Comparison of ENCODE assay signal across 22 cellular contexts in the genomic region with DNA sequence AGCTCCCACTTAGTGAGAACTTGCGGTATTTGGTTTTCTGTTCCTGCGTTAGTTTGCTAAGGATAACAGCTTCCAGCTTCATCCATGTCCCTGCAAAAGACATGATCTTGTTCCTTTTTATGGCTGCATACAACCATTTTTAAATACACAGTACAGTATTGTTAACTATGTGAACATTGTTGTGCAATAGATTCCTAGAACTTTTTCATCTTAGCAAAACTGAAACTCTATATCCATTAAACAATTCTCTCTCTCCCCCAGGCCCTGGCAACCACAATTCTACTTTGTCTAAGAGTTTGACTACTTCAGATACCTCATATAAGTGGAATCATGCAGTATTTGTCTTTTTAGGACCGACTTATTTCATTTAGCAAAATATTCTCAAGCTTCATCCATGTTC.
"Had no signal": no experiment of that assay in that cellular context is flagged by ENCODE, and none has a peak within 500 bp of the region (broad histone marks: within the 10 kb centered on the region; RNA-seq: fewer than 3 reads in every experiment).

No MANE protein-coding gene starts in this region.

- H3K27ac ChIP-seq: colonic mucosa, esophagus muscularis mucosa, gastroesophageal sphincter, heart left ventricle, hepatocyte, lower lobe of right lung had no signal

- H3K27me3 ChIP-seq: colonic mucosa, esophagus muscularis mucosa, gastroesophageal sphincter, heart left ventricle, hepatocyte had no signal

- H3K36me3 Mint-ChIP-seq: immature natural killer cell had no signal

- H3K79me2 ChIP-seq: hepatocyte had no signal

- H3K9me3 Mint-ChIP-seq: dendritic cell treated with granulocyte-macrophage colony-stimulating factor and Interleukin-4, amounts not matched to agents 40 ng/mL and 50 ng/mL, for 4 days; immature natural killer cell; mesothelial cell of epicardium had no signal

- H3K9me3 ChIP-seq: colonic mucosa, esophagus muscularis mucosa, gastroesophageal sphincter, heart left ventricle, lower lobe of right lung, mucosa of descending colon had no signal

- H3K4me3 ChIP-seq: colonic mucosa, esophagus muscularis mucosa, gastroesophageal sphincter, heart left ventricle, hepatocyte, lower lobe of right lung, mucosa of descending colon had no signal

- H3K4me1 Mint-ChIP-seq: immature natural killer cell, mesothelial cell of epicardium had no signal

- FAIRE-seq: frontal cortex, kidney had no signal

- H3K27ac Mint-ChIP-seq: dendritic cell treated with granulocyte-macrophage colony-stimulating factor and Interleukin-4, amounts not matched to agents 40 ng/mL and 50 ng/mL, for 4 days; immature natural killer cell; mesothelial cell of epicardium had no signal

- H3K4me1 ChIP-seq: colonic mucosa, gastroesophageal sphincter had no signal

- H2AFZ ChIP-seq: hepatocyte had no signal

- H3K36me3 ChIP-seq: colonic mucosa, esophagus muscularis mucosa, gastroesophageal sphincter, heart left ventricle, lower lobe of right lung had no signal

- H3K27me3 Mint-ChIP-seq: dendritic cell treated with granulocyte-macrophage colony-stimulating factor and Interleukin-4, amounts not matched to agents 40 ng/mL and 50 ng/mL, for 4 days had no signal

- DNase-seq: colonic mucosa; cortex of kidney; effector CD8-positive, alpha-beta T cell; foreskin fibroblast; heart left ventricle; hypothalamus; immature natural killer cell; islet precursor cell; kidney; kidney glomerular epithelial cell; left colon; left ventricle myocardium superior; lower lobe of right lung; mesenchymal stem cell; mucosa of descending colon had no signal

- ATAC-seq: gastroesophageal sphincter, heart left ventricle, left colon, left lobe of liver, left ventricle myocardium superior, lower lobe of right lung, mucosa of descending colon had no signal

- H3K4me3 Mint-ChIP-seq: dendritic cell treated with granulocyte-macrophage colony-stimulating factor and Interleukin-4, amounts not matched to agents 40 ng/mL and 50 ng/mL, for 4 days; immature natural killer cell; mesothelial cell of epicardium had no signal

- H3K4me2 ChIP-seq: hepatocyte had no signal
